ENCODE assay signal across 20 cellular contexts in genomic region chr16:63315229-63315628, GRCh38.
"Had no signal": no experiment of that assay in that cellular context is flagged by ENCODE, and none has a peak within 500 bp of the region (broad histone marks: within the 10 kb centered on the region; RNA-seq: fewer than 3 reads in every experiment).

No MANE protein-coding gene starts in this region.

- H3K9me3 ChIP-seq: right atrium auricular region, tibial nerve, uterus had no signal

- ATAC-seq: activated CD8-positive, alpha-beta T cell treated with anti-CD3 and anti-CD28 coated beads for 36 hours; activated naive CD8-positive, alpha-beta T cell treated with anti-CD3 and anti-CD28 coated beads, Interleukin-2, amount 50 U/mL, for 24 hours; effector memory CD8-positive, alpha-beta T cell; natural killer cell treated with Interleukin-12 subunit alpha and Interleukin-12 subunit beta and Interleukin-15 and Interleukin-18, amount 100 ng/mL, for 72 hours; T-cell had no signal

- DNase-seq: activated CD4-positive, alpha-beta T cell treated with anti-CD3 and anti-CD28 coated beads for 48 hours; activated CD4-positive, CD25-positive, alpha-beta regulatory T cell; activated CD8-positive, alpha-beta T cell treated with anti-CD3 and anti-CD28 coated beads for 36 hours; activated naive CD4-positive, alpha-beta T cell treated with anti-CD3 and anti-CD28 coated beads, Interleukin-2, amount 10 ng/mL, durations not matched to agents 7 days and 5 days; activated naive CD8-positive, alpha-beta T cell treated with anti-CD3 and anti-CD28 coated beads, Interleukin-2, amount 50 U/mL, for 24 hours; activated T-cell treated with anti-CD3 and anti-CD28 coated beads, Interleukin-2, amount 50 U/mL, for 24 hours; anterior cingulate cortex; caudate nucleus; effector memory CD8-positive, alpha-beta T cell; foreskin fibroblast; mesendoderm; posterior cingulate gyrus; stimulated activated CD4-positive, alpha-beta T cell treated with anti-CD3 and anti-CD28 coated beads, Interleukin-2, amount 100 ng/mL, for 48 hours; T-cell; T1000; uterus had no signal

- H3K36me3 ChIP-seq: right atrium auricular region, tibial nerve, uterus had no signal

- H3K4me1 ChIP-seq: right atrium auricular region, tibial nerve, uterus had no signal

- H3K27me3 ChIP-seq: right atrium auricular region, tibial nerve, uterus had no signal

- H3K27ac ChIP-seq: epithelial cell of prostate, right atrium auricular region, tibial nerve, uterus had no signal

- H3K4me3 ChIP-seq: right atrium auricular region, tibial nerve, uterus had no signal
